In genomic region chr2:43165378-43166025, GRCh38 we compare ENCODE assay signal across 15 cellular contexts.
A peak's percentile ranks its signal among the peaks of the same experiment; 100 is the strongest.
DNase-seq lines count a peak whose midpoint lies in the region; ATAC-seq and TF ChIP-seq lines count a peak whose summit lies in the region.
"Had no signal": no experiment of that assay in that cellular context is flagged by ENCODE, and none has a peak within 500 bp of the region (broad histone marks: within the 10 kb centered on the region; RNA-seq: fewer than 3 reads in every experiment).

No MANE protein-coding gene starts in this region.

- H3K36me3 Mint-ChIP-seq in activated naive CD4-positive, alpha-beta T cell treated with anti-CD3 and anti-CD28 coated beads for 36 hours (ENCODE audit: low read depth): no peaks in the 10 kb centered on the region
- H3K36me3 Mint-ChIP-seq in type B pancreatic cell: no peaks in the 10 kb centered on the region

- no peak overlapping the region for H2AFZ ChIP-seq in PC-9
- H2AFZ ChIP-seq in hepatocyte: no peak overlapping the region

- peaks cover 68% of the 10 kb centered on the region for H3K4me1 Mint-ChIP-seq in activated naive CD4-positive, alpha-beta T cell treated with anti-CD3 and anti-CD28 coated beads for 36 hours (ENCODE audit: low read depth)
- H3K4me1 Mint-ChIP-seq in type B pancreatic cell (ENCODE audit: unreplicated experiment): peaks cover 38% of the 10 kb centered on the region

- H3K9me3 Mint-ChIP-seq in activated naive CD4-positive, alpha-beta T cell treated with anti-CD3 and anti-CD28 coated beads for 36 hours: no peaks in the 10 kb centered on the region
- no peaks in the 10 kb centered on the region for H3K9me3 Mint-ChIP-seq in type B pancreatic cell
- H3K9me3 Mint-ChIP-seq: effector memory CD8-positive, alpha-beta T cell had no signal

- no peak for ATAC-seq in upper lobe of left lung (ENCODE audit: low FRiP score in 2 of 2)
- ATAC-seq in GM18870 (IDR thresholded peaks at IDR 0.05; ENCODE audit: unreplicated experiment): no peak
- ATAC-seq: effector memory CD8-positive, alpha-beta T cell; left colon; Right ventricle myocardium inferior had no signal

- peaks cover 46% of the 10 kb centered on the region for H3F3A ChIP-seq in PC-9 (ENCODE audit: insufficient read depth, low read depth)

- H3K9me3 ChIP-seq in PC-9 (ENCODE audit: insufficient read depth, low read depth): no peaks in the 10 kb centered on the region
- H3K9me3 ChIP-seq in hepatocyte (ENCODE audit: low read depth): no peaks in the 10 kb centered on the region
- H3K9me3 ChIP-seq in upper lobe of left lung: no peaks in the 10 kb centered on the region
- H3K9me3 ChIP-seq: tibial nerve had no signal

- H3K27ac ChIP-seq in PC-9 (no peak overlapping the region), hepatocyte (peak overlapping the region; percentile 90), upper lobe of left lung (no peak overlapping the region)
- H3K27ac ChIP-seq: tibial nerve had no signal

- H3K9me2 ChIP-seq in PC-9 (ENCODE audit: insufficient read depth): no peaks in the 10 kb centered on the region
- no peaks in the 10 kb centered on the region for H3K9me2 ChIP-seq in hepatocyte (replicated peaks; ENCODE audit: insufficient read depth)

- H3K4me3 ChIP-seq in PC-9: no peak overlapping the region
- no peak overlapping the region for H3K4me3 ChIP-seq in hepatocyte
- H3K4me3 ChIP-seq in upper lobe of left lung: no peak overlapping the region
- H3K4me3 ChIP-seq: tibial nerve had no signal

- TF ChIP-seq EP300 in upper lobe of left lung (IDR thresholded peaks at IDR 0.05): no peak

- peak overlapping the region; percentile 27 for H3K27ac Mint-ChIP-seq in activated naive CD4-positive, alpha-beta T cell treated with anti-CD3 and anti-CD28 coated beads for 36 hours
- peak overlapping the region; percentile 61 for H3K27ac Mint-ChIP-seq in type B pancreatic cell

- peaks cover 53% of the 10 kb centered on the region for H3K4me1 ChIP-seq in PC-9 (replicated peaks; ENCODE audit: insufficient read depth)
- H3K4me1 ChIP-seq in hepatocyte (ENCODE audit: insufficient read depth): peaks cover 42% of the 10 kb centered on the region
- H3K4me1 ChIP-seq in upper lobe of left lung: peaks cover 28 to 35% (median 29%) of the 10 kb centered on the region in 4 donors

- TF ChIP-seq POLR2A in upper lobe of left lung (IDR thresholded peaks at IDR 0.05): no peak

- POLR2A ChIA-PET in PC-9 (lab: Charles Lee; ENCODE audit: unreplicated experiment): no interaction called here

- DNase-seq in activated naive CD4-positive, alpha-beta T cell treated with anti-CD3 and anti-CD28 coated beads for 36 hours: no peak
- DNase-seq in activated naive CD4-positive, alpha-beta T cell treated with Interleukin-2 at 50 U/mL for 16 hours: no peak
- peak in 1 of 2 experiments; percentile 35 for DNase-seq in PC-9
- DNase-seq in hepatocyte (ENCODE audit: low spot score): no peak
- DNase-seq in type B pancreatic cell (ENCODE audit: extremely low spot score, unreplicated experiment): no peak
- no peak for DNase-seq in globus pallidus (ENCODE audit: low spot score)
- no peak for DNase-seq in upper lobe of left lung
- DNase-seq: activated CD8-positive, alpha-beta memory T cell treated with anti-CD3 and anti-CD28 coated beads, Interleukin-2, amount 50 U/mL, for 48 hours; amygdala; effector memory CD8-positive, alpha-beta T cell; left colon; NCI-H1105 treated with DMSO at 0.1 percent for 48 hours had no signal

- no peak overlapping the region for H3K4me3 Mint-ChIP-seq in activated naive CD4-positive, alpha-beta T cell treated with anti-CD3 and anti-CD28 coated beads for 36 hours
- H3K4me3 Mint-ChIP-seq in type B pancreatic cell: no peak overlapping the region
- H3K4me3 Mint-ChIP-seq: effector memory CD8-positive, alpha-beta T cell had no signal

- 69% methylated on average over 8 of the region's 8 CpGs for WGBS in hepatocyte (ENCODE audit: low lambda C conversion rate, missing lambda C conversion rate)
- WGBS in upper lobe of left lung, 2 donors: 86 to 91% methylated on average over 8 of the region's 8 CpGs

- H4K20me1 ChIP-seq in PC-9 (ENCODE audit: insufficient read depth) (no peaks in the 10 kb centered on the region), hepatocyte (ENCODE audit: insufficient read depth, poor library complexity, severe bottlenecking) (no peaks in the 10 kb centered on the region)

- H3K36me3 ChIP-seq in PC-9 (ENCODE audit: low read depth): no peaks in the 10 kb centered on the region
- no peaks in the 10 kb centered on the region for H3K36me3 ChIP-seq in hepatocyte (replicated peaks; ENCODE audit: insufficient read depth, low read depth)
- H3K36me3 ChIP-seq in upper lobe of left lung: no peaks in the 10 kb centered on the region
- H3K36me3 ChIP-seq: tibial nerve had no signal

- H3K4me2 ChIP-seq in PC-9: no peak overlapping the region
- H3K4me2 ChIP-seq in hepatocyte: no peak overlapping the region

- no TSS peak for BruUV-seq in PC-9 (replicated peaks; lab: Mats Ljungman, UMichigan)

- H3K27me3 ChIP-seq in PC-9 (ENCODE audit: insufficient read depth, low read depth) (no peaks in the 10 kb centered on the region), hepatocyte (no peaks in the 10 kb centered on the region), upper lobe of left lung (no peaks in the 10 kb centered on the region)
- H3K27me3 ChIP-seq: tibial nerve had no signal

- no peaks in the 10 kb centered on the region for H3K79me2 ChIP-seq in PC-9 (ENCODE audit: low read depth)
- no peaks in the 10 kb centered on the region for H3K79me2 ChIP-seq in hepatocyte

- TF ChIP-seq CTCF in PC-9 (conservative IDR thresholded peaks at IDR 0.05): 0 out of 2 replicates have a peak, but pooled peaks have one; percentile 31
- TF ChIP-seq CTCF in hepatocyte (IDR thresholded peaks at IDR 0.05; ENCODE audit: poor library complexity): no peak
- TF ChIP-seq CTCF in type B pancreatic cell (conservative IDR thresholded peaks at IDR 0.05): peak; percentile 47
- no peak for TF ChIP-seq CTCF in upper lobe of left lung (IDR thresholded peaks at IDR 0.05)

- no peaks in the 10 kb centered on the region for H3K27me3 Mint-ChIP-seq in activated naive CD4-positive, alpha-beta T cell treated with anti-CD3 and anti-CD28 coated beads for 36 hours (ENCODE audit: low read depth)
- no peaks in the 10 kb centered on the region for H3K27me3 Mint-ChIP-seq in type B pancreatic cell
- H3K27me3 Mint-ChIP-seq: effector memory CD8-positive, alpha-beta T cell had no signal

- intact Hi-C loops in activated naive CD4-positive, alpha-beta T cell treated with anti-CD3 and anti-CD28 coated beads for 36 hours (cut with micrococcal nuclease): no loop called here
- intact Hi-C loops in PC-9 (cut with micrococcal nuclease; ENCODE audit: unreplicated experiment): no loop called here

- CTCF ChIA-PET in activated naive CD4-positive, alpha-beta T cell treated with anti-CD3 and anti-CD28 coated beads for 36 hours (lab: Charles Lee): interaction anchor here (0.9 to 12.0 kb wide), 3 partner anchors 11 to 61 kb away, joined by 4 to 128 read pairs (median 4); partner anchors contain the start of gene ZFP36L2
- CTCF ChIA-PET in PC-9 (lab: Charles Lee): no interaction called here

Comparison
In these comparisons a context has a peak if more than half of its experiments do, and no peak if none do; other contexts are left out.
1. CTCF ChIP-seq: peak in PC-9 (single experiment) and type B pancreatic cell (single experiment); none in hepatocyte (single experiment) and upper lobe of left lung (0 of 6).